Comparison of ENCODE assay signal across 24 cellular contexts in the genomic region with DNA sequence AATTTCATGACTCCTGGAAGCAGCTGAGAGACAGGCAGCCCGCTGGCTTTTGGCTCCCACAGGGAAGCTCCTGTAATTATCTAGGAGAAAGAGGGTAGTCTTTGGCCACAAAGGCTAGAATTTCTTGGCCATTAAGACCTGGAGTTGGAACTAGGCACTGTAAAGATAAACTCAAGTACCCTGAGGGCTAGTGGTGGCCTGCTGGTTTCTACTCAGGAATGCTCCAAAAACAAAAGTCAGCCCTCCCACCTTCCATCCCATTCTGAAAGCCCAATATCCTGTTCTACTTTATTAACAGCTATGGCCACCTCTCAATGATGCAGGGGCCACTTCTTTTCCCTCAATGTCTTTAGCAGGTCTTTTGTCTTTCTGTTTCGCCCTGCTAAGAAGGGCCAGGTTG. TPM values are rescaled to one million over a fixed set of nuclear protein-coding genes. Genes with fewer than 3 reads are reported as not detected.
A peak's percentile ranks its signal among the peaks of the same experiment; 100 is the strongest.
DNase-seq lines count a peak whose midpoint lies in the region; ATAC-seq and TF ChIP-seq lines count a peak whose summit lies in the region.
"Had no signal": no experiment of that assay in that cellular context is flagged by ENCODE, and none has a peak within 500 bp of the region (broad histone marks: within the 10 kb centered on the region; RNA-seq: fewer than 3 reads in every experiment).

No MANE protein-coding gene starts in this region.

- no peaks in the 10 kb centered on the region for H3K27me3 ChIP-seq in NT2/D1 (ENCODE audit: insufficient read depth, insufficient read length)

- H3K36me3 ChIP-seq in NT2/D1 (ENCODE audit: insufficient read depth, insufficient read length, low read length): peaks cover 4% of the 10 kb centered on the region

- H3K4me3 ChIP-seq in NT2/D1 (ENCODE audit: insufficient read length, low read depth): no peak overlapping the region

- no peaks in the 10 kb centered on the region for H3K4me1 ChIP-seq in NT2/D1 (ENCODE audit: insufficient read depth, insufficient read length)

- ATAC-seq in GM21367 (IDR thresholded peaks at IDR 0.05; ENCODE audit: unreplicated experiment) (no peak), omental fat pad (ENCODE audit: low FRiP score) (no peak)
- ATAC-seq: CD8-positive, alpha-beta T cell; T-cell had no signal

- DNase-seq in M059J (ENCODE audit: low read depth) (peak; percentile 12), NT2/D1 (ENCODE audit: low read depth, low spot score) (peak; percentile 55), iPS-NIHi7 (ENCODE audit: extremely low spot score) (peak; percentile 19), COLO829 (ENCODE audit: low spot score) (no peak), omental fat pad (ENCODE audit: low spot score) (no peak), middle frontal gyrus (ENCODE audit: extremely low spot score, low spot score) (no peak)
- DNase-seq: C1 segment of cervical spinal cord; CD8-positive, alpha-beta T cell; DMS79 treated with DMSO at 0.1 percent for 48 hours; HFFc6; IMR-90; KG1; MM.1S; NCI-H1694; NCI-H2081; NCI-H2171 treated with DMSO at 0.1 percent for 48 hours; NCI-H345; NCI-H524; NCI-H82; NK-92 treated with Interleukin-12 subunit alpha and Interleukin-12 subunit beta, amount 100 ng/mL, for 24 hours; RPMI8226; SHP77; T-cell had no signal

- no peak overlapping the region for H3K9ac ChIP-seq in NT2/D1 (ENCODE audit: insufficient read length, low read depth)

- peaks cover 23% of the 10 kb centered on the region for H3K9me3 ChIP-seq in NT2/D1 (ENCODE audit: insufficient read depth, low read length)

- no peak for TF ChIP-seq CTCF in omental fat pad (IDR thresholded peaks at IDR 0.05)

RNA-seq across cellular contexts. Expression of gene CYP26B1, which starts 34.0 kb away (rescaled TPM):
- 4.2 and 6.8 TPM in 2 replicates for total RNA-seq in M059J (2014; rRNA removed; shearing (Covaris generic))
- total RNA-seq in omental fat pad: 10 to 100 TPM; 10.6 to 36.6 (median 18.8) TPM
- total RNA-seq: CD8-positive, alpha-beta T cell; IMR-90 had no signal

Comparison
In these comparisons a context has a peak if more than half of its experiments do, and no peak if none do; other contexts are left out.
1. DNase-seq: peak in M059J (single experiment), NT2/D1 (single experiment) and iPS-NIHi7 (single experiment); none in COLO829 (single experiment), omental fat pad (single experiment) and middle frontal gyrus (single experiment).